23 cellular contexts compared by ENCODE assay signal in genomic region chr6:1002989-1003388, GRCh38.
A peak's percentile ranks its signal among the peaks of the same experiment; 100 is the strongest.
DNase-seq lines count a peak whose midpoint lies in the region; ATAC-seq, FAIRE-seq and TF ChIP-seq lines count a peak whose summit lies in the region.
"Had no signal": no experiment of that assay in that cellular context is flagged by ENCODE, and none has a peak within 500 bp of the region (broad histone marks: within the 10 kb centered on the region; RNA-seq: fewer than 3 reads in every experiment).

No MANE protein-coding gene starts in this region.

- H3K23ac ChIP-seq in neuronal stem cell (ENCODE audit: low read depth, low read length, poor library complexity) (peak overlapping the region; percentile 16), mesenchymal stem cell (ENCODE audit: low read length in 2 of 2) (no peak overlapping the region)

- no peak overlapping the region for H2BK120ac ChIP-seq in neuronal stem cell (ENCODE audit: low read depth, low read length)
- H2BK120ac ChIP-seq in mesenchymal stem cell (ENCODE audit: low read depth, low read length), result no peak overlapping the region

- H3K79me2 ChIP-seq in KMS-11 (ENCODE audit: insufficient read depth, low read depth), result no peaks in the 10 kb centered on the region
- H3K79me2 ChIP-seq in K562 (ENCODE audit: control insufficient read depth, insufficient read depth, low read length), result no peaks in the 10 kb centered on the region

- no peak for ATAC-seq in K562
- ATAC-seq: CD8-positive, alpha-beta T cell had no signal

- DNase-seq in K562 (ENCODE audit: extremely low read depth in 1 of 4, low spot score in 3 of 4), result no peak
- DNase-seq in neuronal stem cell (ENCODE audit: low spot score), result no peak
- no peak for DNase-seq in GM19239 (ENCODE audit: insufficient read length, low spot score)
- DNase-seq in NCI-H82 treated with DMSO at 0.1 percent for 48 hours (lab: John Stamatoyannopoulos, UW; ENCODE audit: unreplicated experiment), result no peak
- no peak for DNase-seq in AG08396 (ENCODE audit: low spot score)
- DNase-seq in mesenchymal stem cell, result no peak
- DNase-seq: 8988T; ACHN; AML-193; Caco-2; Calu3; CD4-positive, alpha-beta T cell; CD8-positive, alpha-beta T cell; DMS79 treated with DMSO at 0.1 percent for 48 hours; GF-D8 had no signal

- no peak overlapping the region for H3K27ac ChIP-seq in KMS-11
- H3K27ac ChIP-seq in K562 (ENCODE audit: extremely low read depth, low read depth, low read length), result no peak overlapping the region
- H3K27ac ChIP-seq in neuronal stem cell (replicated peaks; ENCODE audit: low read length), result no peak overlapping the region
- H3K27ac ChIP-seq in mesenchymal stem cell (ENCODE audit: low read length, poor library complexity, severe bottlenecking), result no peak overlapping the region
- H3K27ac ChIP-seq: BLaER1 treated with 17β-estradiol and CSF1 and Interleukin-3, amounts not matched to agents 10 nM and 100 nM; C4-2B had no signal

- H2BK12ac ChIP-seq in neuronal stem cell (ENCODE audit: low read length), result no peak overlapping the region
- H2BK12ac ChIP-seq in mesenchymal stem cell (ENCODE audit: low read length in 2 of 2), result no peak overlapping the region

- H4K8ac ChIP-seq in neuronal stem cell (ENCODE audit: low read depth, low read length), result no peak overlapping the region
- H4K8ac ChIP-seq in mesenchymal stem cell (ENCODE audit: low read length), result no peak overlapping the region

- TF ChIP-seq EP300 in K562 (IDR thresholded peaks at IDR 0.05; ENCODE audit: low read length), result no peak

- WGBS in K562 (ENCODE audit: insufficient coverage, low coverage, missing lambda C conversion rate), result 5% methylated on average over 6 of the region's 12 CpGs
- 100% methylated on average over 2 of the region's 12 CpGs; no CpG with 5 or more reads in 1 of the 2 donors for WGBS in neuronal stem cell (ENCODE audit: extremely low coverage in 2 of 2, insufficient read length in 2 of 2, insufficient replicate concordance in 1 of 2), 2 donors
- WGBS in mesenchymal stem cell, result 86% methylated on average over 12 of the region's 12 CpGs

- H3K36me3 ChIP-seq in KMS-11 (ENCODE audit: insufficient read depth), result no peaks in the 10 kb centered on the region
- H3K36me3 ChIP-seq in K562 (ENCODE audit: control insufficient read depth, insufficient read depth, low read length), result no peaks in the 10 kb centered on the region
- H3K36me3 ChIP-seq in neuronal stem cell (replicated peaks in 1 of 2; ENCODE audit: control insufficient read depth in 2 of 2, insufficient read depth in 2 of 2, low read length in 2 of 2), result no peaks in the 10 kb centered on the region
- H3K36me3 ChIP-seq in mesenchymal stem cell (ENCODE audit: control insufficient read depth in 1 of 2, insufficient read depth in 2 of 2, low read depth in 1 of 2, low read length in 2 of 2), result no peaks in the 10 kb centered on the region
- H3K36me3 ChIP-seq: BLaER1 treated with 17β-estradiol and CSF1 and Interleukin-3, amounts not matched to agents 10 nM and 100 nM had no signal

- H3K18ac ChIP-seq in neuronal stem cell (ENCODE audit: low read length), result no peak overlapping the region
- H3K18ac ChIP-seq in mesenchymal stem cell (ENCODE audit: low read depth in 1 of 2, low read length in 2 of 2), result no peak overlapping the region

- BruUV-seq in K562 (replicated peaks; lab: Mats Ljungman, UMichigan), result no TSS peak

- H3K27me3 ChIP-seq in KMS-11 (ENCODE audit: insufficient read depth, low read depth), result peaks cover 28% of the 10 kb centered on the region
- H3K27me3 ChIP-seq in K562 (ENCODE audit: control insufficient read depth in 2 of 2, insufficient read depth in 2 of 2, low read length in 2 of 2), result peaks cover 4 to 34% of the 10 kb centered on the region in 2 experiments; a peak in 3 of 5 replicates
- no peaks in the 10 kb centered on the region for H3K27me3 ChIP-seq in neuronal stem cell (ENCODE audit: control insufficient read depth in 3 of 3, insufficient read depth in 3 of 3, low read depth in 1 of 3, low read length in 3 of 3)
- peaks cover under 1 to 28% of the 10 kb centered on the region in 2 experiments for H3K27me3 ChIP-seq in mesenchymal stem cell (ENCODE audit: control insufficient read depth in 1 of 2, insufficient read depth in 1 of 2, low read length in 2 of 2)

- H3K4me3 ChIP-seq in KMS-11 (IDR thresholded peaks at IDR 0.05; ENCODE audit: insufficient read depth, low read depth, low read length), result no peak overlapping the region
- peak overlapping the region; percentile 7; the same call in 1 of the 2 replicates for H3K4me3 ChIP-seq in K562
- no peak overlapping the region for H3K4me3 ChIP-seq in neuronal stem cell (ENCODE audit: low read length in 2 of 2)
- H3K4me3 ChIP-seq in mesenchymal stem cell (ENCODE audit: insufficient read depth in 1 of 2, low read depth in 1 of 2, low read length in 2 of 2), result no peak overlapping the region
- H3K4me3 ChIP-seq: BLaER1 treated with 17β-estradiol and CSF1 and Interleukin-3, amounts not matched to agents 10 nM and 100 nM had no signal

- H2BK15ac ChIP-seq in neuronal stem cell (ENCODE audit: low read length) (no peak overlapping the region), mesenchymal stem cell (ENCODE audit: low read depth, poor library complexity, severe bottlenecking) (no peak overlapping the region)

- no peak overlapping the region for H2AFZ ChIP-seq in KMS-11 (ENCODE audit: low read depth)
- H2AFZ ChIP-seq in K562 (ENCODE audit: low read depth, low read length), result peak overlapping the region; percentile 76
- H2AFZ ChIP-seq in neuronal stem cell (ENCODE audit: low read length), result no peak overlapping the region
- no peak overlapping the region for H2AFZ ChIP-seq in mesenchymal stem cell (ENCODE audit: low read depth, low read length)

- H3K4ac ChIP-seq in neuronal stem cell (ENCODE audit: low read length) (no peak overlapping the region), mesenchymal stem cell (ENCODE audit: low read depth in 1 of 2, low read length in 2 of 2) (no peak overlapping the region)

- H3K79me1 ChIP-seq in neuronal stem cell (ENCODE audit: low read depth, low read length) (no peaks in the 10 kb centered on the region), mesenchymal stem cell (replicated peaks; ENCODE audit: low read length, poor library complexity, severe bottlenecking) (no peaks in the 10 kb centered on the region)

- H3K9ac ChIP-seq in KMS-11 (no peak overlapping the region), K562 (ENCODE audit: insufficient read depth in 1 of 2, low read depth in 2 of 2, low read length in 2 of 2) (no peak overlapping the region), neuronal stem cell (ENCODE audit: low read depth, low read length, poor library complexity) (no peak overlapping the region), mesenchymal stem cell (ENCODE audit: low read length) (no peak overlapping the region)
- H3K9ac ChIP-seq: BLaER1 treated with 17β-estradiol and CSF1 and Interleukin-3, amounts not matched to agents 10 nM and 100 nM had no signal

- peak overlapping the region; percentile 85; the same call in 1 of the 2 replicates for H3K4me2 ChIP-seq in KMS-11
- peak overlapping the region; percentile 58 for H3K4me2 ChIP-seq in K562 (ENCODE audit: insufficient read depth, low read length)
- no peak overlapping the region for H3K4me2 ChIP-seq in neuronal stem cell (ENCODE audit: insufficient read depth, low read length, poor library complexity, severe bottlenecking)
- H3K4me2 ChIP-seq in mesenchymal stem cell (ENCODE audit: low read length, poor library complexity, severe bottlenecking), result no peak overlapping the region

- no peak for TF ChIP-seq RAD21 in K562 (CRISPR knock-in tag; conservative IDR thresholded peaks at IDR 0.05 in 1 of 2, IDR thresholded peaks at IDR 0.05 in 1 of 2)

- FAIRE-seq in K562 (lab: Jason Lieb, UNC) (no peak), GM19239 (lab: Jason Lieb, UNC) (no peak)
- FAIRE-seq: A204.1, D721Med, G401.6, GM12892, GM18507 had no signal

- POLR2A ChIA-PET in K562 (lab: Yijun Ruan, JAX), result interaction anchor here (0.6 to 1.3 kb wide), 2 partner anchors 15 to 112 kb away, joined by 3 read pairs; no protein-coding TSS in a partner anchor

- H4K91ac ChIP-seq in neuronal stem cell (ENCODE audit: low read depth, low read length, poor library complexity) (no peak overlapping the region), mesenchymal stem cell (ENCODE audit: low read length) (no peak overlapping the region)

- H2BK5ac ChIP-seq in neuronal stem cell (ENCODE audit: low read length) (no peak overlapping the region), mesenchymal stem cell (ENCODE audit: low read depth, low read length, poor library complexity, severe bottlenecking) (no peak overlapping the region)

- H3K9me1 ChIP-seq in K562 (ENCODE audit: control insufficient read depth, insufficient read depth, low read length), result no peaks in the 10 kb centered on the region

- no peaks in the 10 kb centered on the region for H4K20me1 ChIP-seq in KMS-11 (ENCODE audit: insufficient read depth)
- H4K20me1 ChIP-seq in K562 (replicated peaks; ENCODE audit: control insufficient read depth, insufficient read depth, low read length), result no peaks in the 10 kb centered on the region
- H4K20me1 ChIP-seq: BLaER1 treated with 17β-estradiol and CSF1 and Interleukin-3, amounts not matched to agents 10 nM and 100 nM had no signal

- no peak overlapping the region for H3K14ac ChIP-seq in neuronal stem cell (ENCODE audit: low read length)
- H3K14ac ChIP-seq in mesenchymal stem cell (ENCODE audit: low read length in 2 of 2), result no peak overlapping the region

- CTCF ChIA-PET in K562 (lab: Yijun Ruan, JAX; ENCODE audit: low intra/inter-chr PET ratio), result no interaction called here

- intact Hi-C loops in K562 (cut with micrococcal nuclease), result no loop called here

- in situ Hi-C loops in K562 (cut with MboI), result no loop called here

- H3K9me3 ChIP-seq in K562 (replicated peaks; ENCODE audit: control insufficient read depth, insufficient read depth, low read depth, low read length) (no peaks in the 10 kb centered on the region), neuronal stem cell (replicated peaks in 1 of 2; ENCODE audit: control insufficient read depth in 2 of 2, insufficient read depth in 1 of 2, low read depth in 1 of 2, low read length in 2 of 2) (no peaks in the 10 kb centered on the region), mesenchymal stem cell (ENCODE audit: control insufficient read depth, low read length) (no peaks in the 10 kb centered on the region)
- H3K9me3 ChIP-seq: Caco-2 had no signal

- TF ChIP-seq CTCF in KMS-11 (conservative IDR thresholded peaks at IDR 0.05; ENCODE audit: low read depth, low read length) (no peak), K562 (IDR thresholded peaks at IDR 0.05 in 2 of 3, conservative IDR thresholded peaks at IDR 0.05 in 1 of 3; ENCODE audit: insufficient read depth in 2 of 3, low read depth in 1 of 3, low read length in 3 of 3) (no peak)

- peaks cover 48% of the 10 kb centered on the region for H3K4me1 ChIP-seq in KMS-11 (ENCODE audit: low read depth, poor library complexity, severe bottlenecking)
- H3K4me1 ChIP-seq in K562 (replicated peaks in 1 of 2; ENCODE audit: control insufficient read depth in 2 of 2, insufficient read depth in 2 of 2, low read length in 2 of 2), result peaks cover 0 to 6% of the 10 kb centered on the region in 2 experiments; a peak in 1 of 5 replicates
- H3K4me1 ChIP-seq in neuronal stem cell (ENCODE audit: control insufficient read depth in 2 of 2, insufficient read depth in 1 of 2, low read depth in 1 of 2, low read length in 2 of 2), result no peaks in the 10 kb centered on the region
- H3K4me1 ChIP-seq in mesenchymal stem cell (ENCODE audit: control insufficient read depth, insufficient read depth, low read depth, low read length), result no peaks in the 10 kb centered on the region
- H3K4me1 ChIP-seq: Caco-2 had no signal

- no peak overlapping the region for H2AK5ac ChIP-seq in neuronal stem cell (ENCODE audit: low read depth, low read length)
- no peak overlapping the region for H2AK5ac ChIP-seq in mesenchymal stem cell (ENCODE audit: low read length, severe bottlenecking)

- no peak for TF ChIP-seq POLR2A in K562 (conservative IDR thresholded peaks at IDR 0.05)

Comparison
In these comparisons a context has a peak if more than half of its experiments do, and no peak if none do; other contexts are left out.
1. H3K4me2 ChIP-seq: peak in KMS-11 (single experiment) and K562 (single experiment); none in neuronal stem cell (single experiment) and mesenchymal stem cell (single experiment).